10 cellular contexts compared by ENCODE assay signal in the genomic region with DNA sequence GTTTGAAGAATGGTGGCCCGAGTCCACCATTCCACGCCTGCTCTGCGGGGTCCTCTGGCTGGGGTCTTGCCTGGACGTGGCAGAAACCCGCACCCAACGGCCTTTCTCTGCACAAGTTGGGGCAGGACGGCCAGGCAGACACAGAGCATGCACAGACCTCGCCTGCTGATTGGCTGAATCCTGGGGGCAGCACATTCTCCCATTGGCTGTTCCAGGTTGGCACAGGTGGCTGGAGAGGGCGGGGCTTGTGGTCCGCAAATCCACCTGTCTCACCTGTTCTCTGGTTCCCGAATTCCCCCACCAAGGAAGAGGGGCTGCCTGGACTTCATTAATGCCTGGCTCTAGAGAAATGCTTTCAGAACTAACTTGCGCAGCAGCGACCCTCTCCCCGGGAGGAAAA.
"Had no signal": no experiment of that assay in that cellular context is flagged by ENCODE, and none has a peak within 500 bp of the region (broad histone marks: within the 10 kb centered on the region; RNA-seq: fewer than 3 reads in every experiment).

No MANE protein-coding gene starts in this region.

- H3K4me1 ChIP-seq: HAP-1 had no signal

- H3K9ac ChIP-seq: GM23248 had no signal

- H3K27me3 Mint-ChIP-seq: IgD-negative memory B cell had no signal

- H3K4me3 Mint-ChIP-seq: HFFc6, IgD-negative memory B cell had no signal

- H3K27ac Mint-ChIP-seq: HFFc6 had no signal

- H3K4me1 Mint-ChIP-seq: IgD-negative memory B cell had no signal

- ATAC-seq: HCT116, HepG2 had no signal

- H3K4me3 ChIP-seq: GM23248, HAP-1 had no signal

- DNase-seq: GM23248, GOT3, H7, HFFc6, KBM-7 had no signal

- H3K27ac ChIP-seq: GM23248, HL-60 had no signal

- H3K9me3 ChIP-seq: HAP-1 had no signal

- H3K36me3 ChIP-seq: HAP-1 had no signal

- FAIRE-seq: HepG2 had no signal
